In the genomic region with DNA sequence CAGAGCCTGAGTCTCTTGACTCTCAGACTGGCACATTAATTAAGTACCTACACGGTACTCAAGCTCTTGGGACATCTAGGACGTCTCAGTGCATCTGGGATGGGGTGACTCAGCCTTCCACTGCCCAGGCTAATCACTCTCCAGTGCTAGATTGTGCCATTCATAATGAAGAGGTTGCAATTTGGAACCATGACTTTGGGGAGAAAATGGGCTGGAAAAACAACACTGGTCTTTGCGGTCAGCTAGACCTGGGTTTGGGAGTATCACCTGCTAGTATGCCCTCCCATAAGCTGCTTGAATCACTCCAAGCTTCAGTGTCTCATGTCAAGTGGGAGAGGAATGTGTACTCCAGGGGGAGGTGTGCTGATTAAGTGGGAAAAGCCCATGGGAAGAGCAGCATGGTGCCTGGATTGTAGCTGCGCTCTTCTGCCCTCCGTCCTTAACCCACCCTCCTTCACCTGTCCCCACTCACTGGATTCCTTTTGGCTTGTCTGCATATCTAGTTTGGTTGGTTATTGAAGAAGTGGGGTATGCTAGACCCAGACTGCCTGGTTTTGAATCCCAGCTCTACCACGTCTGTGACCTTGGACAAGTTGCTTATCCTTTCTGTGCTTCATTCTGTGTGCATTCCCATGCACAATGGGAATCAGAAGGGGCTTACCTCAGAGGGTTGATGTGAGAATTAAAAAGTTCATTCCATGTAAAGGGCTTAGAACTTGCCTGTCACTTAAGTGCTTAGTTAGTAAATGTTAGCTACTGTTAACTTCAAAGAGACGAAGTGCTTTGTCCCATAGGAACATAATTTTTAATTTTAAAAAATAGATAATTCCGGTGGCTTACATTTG, we compare ENCODE assay signal across 8 cellular contexts. TPM values are rescaled to one million over a fixed set of nuclear protein-coding genes. Genes with fewer than 3 reads are reported as not detected.
A peak's percentile ranks its signal among the peaks of the same experiment; 100 is the strongest.
DNase-seq lines count a peak whose midpoint lies in the region; ATAC-seq, FAIRE-seq and TF ChIP-seq lines count a peak whose summit lies in the region.

No MANE protein-coding gene starts in this region.

- H3K4me1 ChIP-seq in trophoblast cell (ENCODE audit: control insufficient read depth in 1 of 2, insufficient read depth in 2 of 2, low read length in 2 of 2): peaks cover 20 to 47% of the 10 kb centered on the region in 2 experiments

- peaks cover 4% of the 10 kb centered on the region for H3K79me2 ChIP-seq in trophoblast cell (ENCODE audit: control insufficient read depth, insufficient read depth, low read length, poor library complexity)

- no peak overlapping the region for H3K23ac ChIP-seq in trophoblast cell (ENCODE audit: low read length)

- no peak overlapping the region for H2AFZ ChIP-seq in trophoblast cell (ENCODE audit: insufficient read depth, low read length, poor library complexity)

- H3K4me3 ChIP-seq in bronchial epithelial cell (ENCODE audit: low read depth, low read length): no peak overlapping the region
- H3K4me3 ChIP-seq in trophoblast cell (ENCODE audit: low read depth, low read length): no peak overlapping the region

- FAIRE-seq in bronchial epithelial cell (lab: Jason Lieb, UNC): no peak
- no peak for FAIRE-seq in GM19239 (lab: Jason Lieb, UNC)
- no peak for FAIRE-seq in D721Med (lab: Jason Lieb, UNC)

- H2BK12ac ChIP-seq in trophoblast cell (ENCODE audit: low read length): no peak overlapping the region

- H3K36me3 ChIP-seq in bronchial epithelial cell (ENCODE audit: control insufficient read depth, insufficient read depth, low read length) (no peaks in the 10 kb centered on the region), trophoblast cell (ENCODE audit: control insufficient read depth in 1 of 2, insufficient read depth in 2 of 2, low read length in 2 of 2) (no peaks in the 10 kb centered on the region)

- H2AK5ac ChIP-seq in trophoblast cell (ENCODE audit: low read length): no peak overlapping the region

- no CpG with 5 or more reads among the region's 8 CpGs for WGBS in trophoblast cell (ENCODE audit: extremely low coverage, insufficient coverage, insufficient read length)

- peaks cover 5% of the 10 kb centered on the region for H3K9me3 ChIP-seq in trophoblast cell (ENCODE audit: insufficient read depth, low read depth, low read length)

- H3K4me2 ChIP-seq in trophoblast cell (ENCODE audit: low read length): peak overlapping the region; percentile 4

- no peak overlapping the region for H4K91ac ChIP-seq in trophoblast cell (ENCODE audit: low read depth, low read length)

- peak overlapping the region; percentile 1 for H3K27ac ChIP-seq in trophoblast cell (ENCODE audit: low read depth, low read length)

- H3K18ac ChIP-seq in trophoblast cell (ENCODE audit: low read length): no peak overlapping the region

- no peak overlapping the region for H2BK5ac ChIP-seq in trophoblast cell (ENCODE audit: low read depth, low read length, poor library complexity)

- no peak overlapping the region for H3K9ac ChIP-seq in trophoblast cell (ENCODE audit: low read length)

- H3K27me3 ChIP-seq in bronchial epithelial cell (ENCODE audit: control insufficient read depth, insufficient read depth, low read length): no peaks in the 10 kb centered on the region
- peaks cover 5% of the 10 kb centered on the region for H3K27me3 ChIP-seq in trophoblast cell (ENCODE audit: insufficient read depth, low read length)

- no peak overlapping the region for H4K12ac ChIP-seq in trophoblast cell (ENCODE audit: low read depth, low read length)

- H3K14ac ChIP-seq in trophoblast cell (ENCODE audit: low read length): no peak overlapping the region

- H4K8ac ChIP-seq in trophoblast cell (ENCODE audit: low read depth, low read length): no peak overlapping the region

- ATAC-seq in HG03432 (IDR thresholded peaks at IDR 0.05; ENCODE audit: unreplicated experiment): no peak

- peaks cover 20% of the 10 kb centered on the region for H3K79me1 ChIP-seq in trophoblast cell (ENCODE audit: low read length)

- TF ChIP-seq CTCF in bronchial epithelial cell (IDR thresholded peaks at IDR 0.05; ENCODE audit: insufficient read depth, low read length, severe bottlenecking): no peak
- TF ChIP-seq CTCF in GM20000 (IDR thresholded peaks at IDR 0.05; ENCODE audit: extremely low read depth, missing control alignments): no peak
- TF ChIP-seq CTCF in D721Med (IDR thresholded peaks at IDR 0.05; ENCODE audit: insufficient read depth, missing control alignments): no peak

- DNase-seq in GM03348 (ENCODE audit: low spot score): peak; percentile 47
- DNase-seq in NCI-H226: peak; percentile 99
- DNase-seq in bronchial epithelial cell (ENCODE audit: low read depth): peak; percentile 79
- peak in 1 of 2 donors; percentile 44 for DNase-seq in trophoblast cell
- DNase-seq in GM19239 (ENCODE audit: insufficient read length, low spot score): no peak
- DNase-seq in GM20000 (ENCODE audit: low spot score): no peak
- DNase-seq in D721Med (ENCODE audit: insufficient read length, low spot score): no peak

- H3K4ac ChIP-seq in trophoblast cell (ENCODE audit: low read depth, low read length): no peak overlapping the region

- no peak overlapping the region for H2BK120ac ChIP-seq in trophoblast cell (ENCODE audit: insufficient read depth, low read length, poor library complexity)

RNA-seq across cellular contexts. Expression of a gene that starts 3.8 kb away (rescaled TPM):
- total RNA-seq in bronchial epithelial cell: 5.8 and 6.4 TPM in 2 replicates
- 142 and 159 TPM in 2 replicates for polyA plus RNA-seq in trophoblast cell (2013)

RNA-seq across cellular contexts. Expression of a gene that starts 44.8 kb away (rescaled TPM):
- 62.7 and 107 TPM in 2 replicates for total RNA-seq in bronchial epithelial cell
- polyA plus RNA-seq in trophoblast cell (2013): 576 and 608 TPM in 2 replicates

RNA-seq across cellular contexts. Expression of a gene that starts 45.8 kb away (rescaled TPM):
- 52.9 and 87.7 TPM in 2 replicates for total RNA-seq in bronchial epithelial cell
- polyA plus RNA-seq in trophoblast cell (2013): 270 TPM in 2 replicates

Comparison
In these comparisons a context has a peak if more than half of its experiments do, and no peak if none do; other contexts are left out.
1. DNase-seq: peak in GM03348 (single experiment), NCI-H226 (single experiment) and bronchial epithelial cell (single experiment); none in GM19239 (single experiment), GM20000 (single experiment) and D721Med (single experiment).